In the genomic region with DNA sequence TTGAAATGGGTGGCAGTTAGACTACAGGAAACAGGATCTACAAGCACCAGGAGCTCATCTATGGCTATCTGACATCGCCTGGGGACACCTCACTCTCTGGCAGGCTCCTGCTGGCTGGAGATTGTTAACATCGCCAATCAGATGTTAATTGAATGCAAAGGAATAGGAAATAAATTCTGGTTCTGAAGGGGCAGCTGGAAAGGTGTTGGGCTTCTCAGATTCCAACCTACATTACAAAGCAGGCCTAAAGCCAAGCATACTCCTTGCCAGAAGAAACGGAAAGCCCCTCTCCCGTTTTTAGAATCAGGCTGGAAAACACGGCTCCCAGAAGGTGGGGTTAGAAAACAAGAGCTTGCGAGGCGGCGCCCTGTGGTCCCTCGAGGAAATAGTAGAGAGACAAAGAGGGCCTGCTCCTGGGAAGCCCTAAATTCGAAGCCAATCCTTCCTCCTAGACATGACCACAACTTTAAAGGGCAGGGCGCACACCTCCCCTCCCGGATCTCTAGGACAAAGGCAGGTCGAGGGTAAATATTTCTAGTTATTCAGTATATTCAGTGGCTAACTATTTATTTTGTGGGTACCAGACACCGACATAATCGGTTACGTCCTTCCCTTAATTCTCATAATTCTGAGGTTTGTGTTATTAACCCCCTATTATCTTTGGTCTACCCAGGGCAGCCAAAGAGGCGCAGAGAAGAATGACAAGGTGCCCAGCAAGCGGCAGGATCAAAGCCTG, we compare ENCODE assay signal across 8 cellular contexts. TPM values are rescaled to one million over a fixed set of nuclear protein-coding genes. Genes with fewer than 3 reads are reported as not detected.
DNase-seq lines count a peak whose midpoint lies in the region; ATAC-seq and TF ChIP-seq lines count a peak whose summit lies in the region.

No MANE protein-coding gene starts in this region.

- H3K27me3 Mint-ChIP-seq in activated CD8-positive, alpha-beta T cell treated with anti-CD3 and anti-CD28 coated beads for 36 hours: peaks cover 39% of the 10 kb centered on the region

- TF ChIP-seq CTCF in GM06990 (IDR thresholded peaks at IDR 0.05; ENCODE audit: insufficient read depth, low read length, poor library complexity, severe bottlenecking) (no peak), left lung (IDR thresholded peaks at IDR 0.05) (no peak)
- TF ChIP-seq CTCF in activated CD8-positive, alpha-beta T cell treated with anti-CD3 and anti-CD28 coated beads for 36 hours (IDR thresholded peaks at IDR 0.05): no peak

- no peak overlapping the region for H3K27ac Mint-ChIP-seq in activated CD8-positive, alpha-beta T cell treated with anti-CD3 and anti-CD28 coated beads for 36 hours

- peaks cover 7% of the 10 kb centered on the region for H3K4me1 Mint-ChIP-seq in activated CD8-positive, alpha-beta T cell treated with anti-CD3 and anti-CD28 coated beads for 36 hours (ENCODE audit: low read depth)

- POLR2A ChIA-PET in activated CD8-positive, alpha-beta T cell treated with anti-CD3 and anti-CD28 coated beads for 36 hours (lab: Charles Lee): no interaction called here

- DNase-seq in GM06990 (ENCODE audit: extremely low read depth, insufficient read length): no peak
- DNase-seq in Jurkat, Clone E6-1 (ENCODE audit: low read depth, low spot score): no peak
- DNase-seq in activated CD8-positive, alpha-beta T cell treated with anti-CD3 and anti-CD28 coated beads for 36 hours: no peak
- DNase-seq in left lung: no peak
- DNase-seq in activated effector memory CD4-positive, alpha-beta T cell treated with anti-CD3 and anti-CD28 coated beads, Interleukin-2, amount 50 U/mL, for 16 hours: no peak
- no peak for DNase-seq in amniotic stem cell (lab: John Stamatoyannopoulos, UW)

- ATAC-seq in activated CD8-positive, alpha-beta T cell treated with anti-CD3 and anti-CD28 coated beads for 36 hours: no peak
- ATAC-seq in left lung (no peak), GM18870 (IDR thresholded peaks at IDR 0.05; ENCODE audit: unreplicated experiment) (no peak), GM19324 (IDR thresholded peaks at IDR 0.05; ENCODE audit: low FRiP score, unreplicated experiment) (no peak)

- CTCF ChIA-PET in activated CD8-positive, alpha-beta T cell treated with anti-CD3 and anti-CD28 coated beads for 36 hours (lab: Charles Lee): no interaction called here

- H3K27ac ChIP-seq in left lung: no peak overlapping the region

- peak overlapping the region; percentile 14 for H3K4me3 Mint-ChIP-seq in activated CD8-positive, alpha-beta T cell treated with anti-CD3 and anti-CD28 coated beads for 36 hours

- peak overlapping the region; percentile 52 for H3K4me3 ChIP-seq in GM06990 (replicated peaks; ENCODE audit: low read depth, low read length)
- H3K4me3 ChIP-seq in Jurkat, Clone E6-1 (ENCODE audit: low read length): peak overlapping the region; percentile 53
- H3K4me3 ChIP-seq in left lung: peak overlapping the region; percentile 35 to 47

- intact Hi-C loops in activated CD8-positive, alpha-beta T cell treated with anti-CD3 and anti-CD28 coated beads for 36 hours (cut with micrococcal nuclease): no loop called here
- intact Hi-C loops in left lung (cut with DNase I): no loop called here

- H3K36me3 ChIP-seq in GM06990 (ENCODE audit: control insufficient read depth, insufficient read depth, low read length): no peaks in the 10 kb centered on the region
- H3K36me3 ChIP-seq in left lung: no peaks in the 10 kb centered on the region

- H3K27me3 ChIP-seq in GM06990 (replicated peaks; ENCODE audit: control insufficient read depth, insufficient read depth, low read length) (no peaks in the 10 kb centered on the region; the same call in 1 of the 2 replicates), left lung (peaks cover 0 to 39% of the 10 kb centered on the region in 2 donors)

- H3K9me3 ChIP-seq in left lung: no peaks in the 10 kb centered on the region

- H3K9me3 Mint-ChIP-seq in activated CD8-positive, alpha-beta T cell treated with anti-CD3 and anti-CD28 coated beads for 36 hours: no peaks in the 10 kb centered on the region

- no peaks in the 10 kb centered on the region for H3K36me3 Mint-ChIP-seq in activated CD8-positive, alpha-beta T cell treated with anti-CD3 and anti-CD28 coated beads for 36 hours (ENCODE audit: low read depth)

- peaks cover 3 to 5% of the 10 kb centered on the region in 2 donors for H3K4me1 ChIP-seq in left lung

RNA-seq across cellular contexts. Expression of a gene that starts 0.8 kb away (rescaled TPM):
- polyA plus RNA-seq in Jurkat, Clone E6-1 (2012; ENCODE audit: insufficient read depth, insufficient read length): 14.2 TPM
- not detected for total RNA-seq in activated CD8-positive, alpha-beta T cell treated with anti-CD3 and anti-CD28 coated beads for 36 hours
- 10 to 100 TPM; 33.8 to 41.5 TPM for total RNA-seq in left lung

Comparison
In these comparisons a context has a peak if more than half of its experiments do, and no peak if none do; other contexts are left out.
1. RNA of a gene that starts 0.8 kb away (total RNA-seq): 33.8 to 41.5 TPM in left lung; not detected in activated CD8-positive, alpha-beta T cell treated with anti-CD3 and anti-CD28 coated beads for 36 hours; every median in the first group is over 10 times any median in the second.
2. Peak in every context shown above with its lines, with median percentiles within 50 percentile points of each other: H3K4me3 ChIP-seq.